In the genomic region with DNA sequence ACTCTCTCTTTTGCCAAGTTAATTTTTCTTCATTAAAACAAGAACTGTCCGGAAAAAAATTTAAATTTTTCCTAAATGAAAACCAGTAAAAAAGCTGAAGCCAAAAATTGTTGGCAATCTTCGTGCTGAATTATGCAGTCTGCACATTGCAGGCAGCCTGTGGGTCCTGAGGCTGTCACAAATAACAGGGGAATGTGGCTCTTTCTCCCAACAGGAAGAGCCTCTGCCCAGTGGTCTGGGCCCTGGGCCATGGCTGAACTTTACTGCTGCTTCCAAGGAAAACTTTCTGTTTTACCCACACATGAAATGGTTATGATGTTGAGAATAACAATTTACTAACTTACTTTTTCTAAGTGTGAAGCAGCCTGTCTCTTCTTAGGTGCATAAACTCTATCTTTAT, we compare ENCODE assay signal across 27 cellular contexts.
DNase-seq lines count a peak whose midpoint lies in the region; ATAC-seq and TF ChIP-seq lines count a peak whose summit lies in the region.
"Had no signal": no experiment of that assay in that cellular context is flagged by ENCODE, and none has a peak within 500 bp of the region (broad histone marks: within the 10 kb centered on the region; RNA-seq: fewer than 3 reads in every experiment).

No MANE protein-coding gene starts in this region.

- no peak for ATAC-seq in GM23338
- ATAC-seq in HG02973 (IDR thresholded peaks at IDR 0.05; ENCODE audit: unreplicated experiment): no peak
- ATAC-seq in stimulated activated naive CD8-positive, alpha-beta T cell treated with anti-CD3 and anti-CD28 coated beads, Interleukin-15, Interleukin-2, amounts not matched to agents 100 U/mL and 50 U/mL, for 24 hours: no peak
- ATAC-seq: activated naive CD8-positive, alpha-beta T cell treated with anti-CD3 and anti-CD28 coated beads, Interleukin-2, amount 50 U/mL, for 24 hours; activated T-cell treated with anti-CD3 and anti-CD28 coated beads, Interleukin-2, amount 50 U/mL, for 72 hours; HCT116; SK-N-SH treated with all-trans-retinoic acid at 6 μM for 48 hours; T-helper 17 cell had no signal

- no peaks in the 10 kb centered on the region for H3K36me3 Mint-ChIP-seq in GM23338 (ENCODE audit: low read depth)
- H3K36me3 Mint-ChIP-seq: brain, naive B cell had no signal

- no peaks in the 10 kb centered on the region for H3K27me3 Mint-ChIP-seq in GM23338 (ENCODE audit: insufficient read depth, low read depth, poor library complexity)
- H3K27me3 Mint-ChIP-seq: activated naive CD8-positive, alpha-beta T cell treated with anti-CD3 and anti-CD28 coated beads, Interleukin-2, amount 50 U/mL, for 24 hours; naive B cell; T-helper 17 cell had no signal

- H3K4me1 Mint-ChIP-seq in GM23338: peaks cover 11% of the 10 kb centered on the region
- H3K4me1 Mint-ChIP-seq: activated naive CD8-positive, alpha-beta T cell treated with anti-CD3 and anti-CD28 coated beads, Interleukin-2, amount 50 U/mL, for 24 hours; naive B cell; T-helper 17 cell had no signal

- H3K36me3 ChIP-seq in GM23338 (ENCODE audit: insufficient read depth): no peaks in the 10 kb centered on the region
- no peaks in the 10 kb centered on the region for H3K36me3 ChIP-seq in hepatocyte (replicated peaks; ENCODE audit: insufficient read depth, low read depth)
- H3K36me3 ChIP-seq: BLaER1, sigmoid colon had no signal

- TF ChIP-seq CTCF in GM23338 (conservative IDR thresholded peaks at IDR 0.05; ENCODE audit: low read depth in 2 of 2) (no peak), hepatocyte (IDR thresholded peaks at IDR 0.05; ENCODE audit: poor library complexity) (no peak)

- no peaks in the 10 kb centered on the region for H3K9me3 ChIP-seq in hepatocyte (ENCODE audit: low read depth)
- H3K9me3 ChIP-seq: BLaER1, sigmoid colon had no signal

- H3F3A ChIP-seq in GM23338 (replicated peaks; ENCODE audit: low read depth): no peaks in the 10 kb centered on the region

- H2AFZ ChIP-seq in GM23338 (peak overlapping the region; percentile 59; the same call in 1 of the 2 replicates), hepatocyte (no peak overlapping the region)

- H3K4me3 ChIP-seq in GM23338: no peak overlapping the region
- H3K4me3 ChIP-seq in hepatocyte: no peak overlapping the region
- H3K4me3 ChIP-seq: BLaER1, sigmoid colon had no signal

- DNase-seq in AG20443 (ENCODE audit: low spot score) (peak; percentile 63), GM23338 (ENCODE audit: low spot score) (no peak), astrocyte of the hippocampus (ENCODE audit: low read depth, low spot score) (peak; percentile 60), medulla oblongata (ENCODE audit: extremely low spot score) (peak; percentile 20), HPDE6-E6E7 (ENCODE audit: extremely low spot score) (no peak), hepatocyte (ENCODE audit: low spot score) (no peak)
- DNase-seq in stimulated activated naive CD8-positive, alpha-beta T cell treated with anti-CD3 and anti-CD28 coated beads, Interleukin-15, Interleukin-2, amounts not matched to agents 100 U/mL and 50 U/mL, for 24 hours: no peak
- DNase-seq: ACHN; activated CD4-positive, alpha-beta T cell treated with anti-CD3 and anti-CD28 coated beads, Interleukin-2, amount 50 U/mL, for 4 hours; activated naive CD4-positive, alpha-beta T cell; activated naive CD8-positive, alpha-beta T cell treated with anti-CD3 and anti-CD28 coated beads, Interleukin-2, amount 50 U/mL, for 24 hours; activated T-cell treated with anti-CD3 and anti-CD28 coated beads, Interleukin-2, amount 50 U/mL, for 72 hours; DMS153; IMR-90; midbrain; naive B cell; NCI-H146; sigmoid colon; stimulated activated CD4-positive, alpha-beta T cell treated with anti-CD3 and anti-CD28 coated beads, Interleukin-4, amount 100 ng/mL, for 24 hours; T-helper 17 cell; trophoblast cell had no signal

- no peak overlapping the region for H3K4me3 Mint-ChIP-seq in GM23338
- H3K4me3 Mint-ChIP-seq: activated naive CD8-positive, alpha-beta T cell treated with anti-CD3 and anti-CD28 coated beads, Interleukin-2, amount 50 U/mL, for 24 hours; activated T-cell treated with anti-CD3 and anti-CD28 coated beads, Interleukin-2, amount 50 U/mL, for 72 hours; brain; naive B cell; T-helper 17 cell had no signal

- H3K9me2 ChIP-seq in GM23338 (ENCODE audit: insufficient read depth) (no peaks in the 10 kb centered on the region; the same call in 1 of the 2 replicates), hepatocyte (replicated peaks; ENCODE audit: insufficient read depth) (no peaks in the 10 kb centered on the region)

- no peak overlapping the region for H3K4me2 ChIP-seq in GM23338
- H3K4me2 ChIP-seq in hepatocyte: no peak overlapping the region
- H3K4me2 ChIP-seq: BLaER1 had no signal

- H3K4me1 ChIP-seq in GM23338 (ENCODE audit: insufficient read depth) (no peaks in the 10 kb centered on the region), hepatocyte (ENCODE audit: insufficient read depth) (no peaks in the 10 kb centered on the region)
- H3K4me1 ChIP-seq: sigmoid colon had no signal

- H3K9me3 Mint-ChIP-seq in GM23338: no peaks in the 10 kb centered on the region
- H3K9me3 Mint-ChIP-seq: brain had no signal

- WGBS in hepatocyte (ENCODE audit: low lambda C conversion rate, missing lambda C conversion rate): 84% methylated on average over 2 of the region's 2 CpGs

- H3K27ac ChIP-seq in GM23338 (ENCODE audit: low read depth) (no peak overlapping the region), hepatocyte (no peak overlapping the region)
- H3K27ac ChIP-seq: BLaER1, sigmoid colon had no signal

- H3K27me3 ChIP-seq in GM23338 (ENCODE audit: insufficient read depth) (no peaks in the 10 kb centered on the region), hepatocyte (no peaks in the 10 kb centered on the region)
- H3K27me3 ChIP-seq: BLaER1, sigmoid colon had no signal

- no peak overlapping the region for H3K27ac Mint-ChIP-seq in GM23338
- H3K27ac Mint-ChIP-seq: activated naive CD8-positive, alpha-beta T cell treated with anti-CD3 and anti-CD28 coated beads, Interleukin-2, amount 50 U/mL, for 24 hours; activated T-cell treated with anti-CD3 and anti-CD28 coated beads, Interleukin-2, amount 50 U/mL, for 72 hours; naive B cell; progenitor cell of endocrine pancreas; T-helper 17 cell had no signal

- H3K79me2 ChIP-seq in GM23338 (replicated peaks; ENCODE audit: insufficient read depth) (no peaks in the 10 kb centered on the region), hepatocyte (no peaks in the 10 kb centered on the region)

- no peaks in the 10 kb centered on the region for H4K20me1 ChIP-seq in GM23338 (replicated peaks; ENCODE audit: insufficient read depth)
- no peaks in the 10 kb centered on the region for H4K20me1 ChIP-seq in hepatocyte (ENCODE audit: insufficient read depth, poor library complexity, severe bottlenecking)
- H4K20me1 ChIP-seq: BLaER1 had no signal

TF ChIP-seq in GM23338, 12 proteins besides CTCF, POLR2A, EP300 and RAD21 (continues in another document):
- TF ChIP-seq JUNB (IDR thresholded peaks at IDR 0.05; ENCODE audit: unreplicated experiment) (no peak), STAT1 (IDR thresholded peaks at IDR 0.05; ENCODE audit: unreplicated experiment) (no peak)
- TF ChIP-seq, protein P1, sequence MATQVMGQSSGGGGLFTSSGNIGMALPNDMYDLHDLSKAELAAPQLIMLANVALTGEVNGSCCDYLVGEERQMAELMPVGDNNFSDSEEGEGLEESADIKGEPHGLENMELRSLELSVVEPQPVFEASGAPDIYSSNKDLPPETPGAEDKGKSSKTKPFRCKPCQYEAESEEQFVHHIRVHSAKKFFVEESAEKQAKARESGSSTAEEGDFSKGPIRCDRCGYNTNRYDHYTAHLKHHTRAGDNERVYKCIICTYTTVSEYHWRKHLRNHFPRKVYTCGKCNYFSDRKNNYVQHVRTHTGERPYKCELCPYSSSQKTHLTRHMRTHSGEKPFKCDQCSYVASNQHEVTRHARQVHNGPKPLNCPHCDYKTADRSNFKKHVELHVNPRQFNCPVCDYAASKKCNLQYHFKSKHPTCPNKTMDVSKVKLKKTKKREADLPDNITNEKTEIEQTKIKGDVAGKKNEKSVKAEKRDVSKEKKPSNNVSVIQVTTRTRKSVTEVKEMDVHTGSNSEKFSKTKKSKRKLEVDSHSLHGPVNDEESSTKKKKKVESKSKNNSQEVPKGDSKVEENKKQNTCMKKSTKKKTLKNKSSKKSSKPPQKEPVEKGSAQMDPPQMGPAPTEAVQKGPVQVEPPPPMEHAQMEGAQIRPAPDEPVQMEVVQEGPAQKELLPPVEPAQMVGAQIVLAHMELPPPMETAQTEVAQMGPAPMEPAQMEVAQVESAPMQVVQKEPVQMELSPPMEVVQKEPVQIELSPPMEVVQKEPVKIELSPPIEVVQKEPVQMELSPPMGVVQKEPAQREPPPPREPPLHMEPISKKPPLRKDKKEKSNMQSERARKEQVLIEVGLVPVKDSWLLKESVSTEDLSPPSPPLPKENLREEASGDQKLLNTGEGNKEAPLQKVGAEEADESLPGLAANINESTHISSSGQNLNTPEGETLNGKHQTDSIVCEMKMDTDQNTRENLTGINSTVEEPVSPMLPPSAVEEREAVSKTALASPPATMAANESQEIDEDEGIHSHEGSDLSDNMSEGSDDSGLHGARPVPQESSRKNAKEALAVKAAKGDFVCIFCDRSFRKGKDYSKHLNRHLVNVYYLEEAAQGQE (IDR thresholded peaks at IDR 0.05; ENCODE audit: unreplicated experiment): no peak

Comparison
In these comparisons a context has a peak if more than half of its experiments do, and no peak if none do; other contexts are left out.
1. DNase-seq: peak in AG20443 (single experiment), astrocyte of the hippocampus (single experiment) and medulla oblongata (single experiment); none in GM23338 (single experiment), HPDE6-E6E7 (single experiment), hepatocyte (single experiment) and stimulated activated naive CD8-positive, alpha-beta T cell treated with anti-CD3 and anti-CD28 coated beads, Interleukin-15, Interleukin-2, amounts not matched to agents 100 U/mL and 50 U/mL, for 24 hours (single experiment).